Comparison of ENCODE assay signal across 1 cellular context in genomic region chr3:187702507-187703033, GRCh38.
TF ChIP-seq lines count a peak whose summit lies in the region.

RTP2 (minus strand) TSS chr3:187702557; CDS start chr3:187702128, 429 bp downstream.

TF ChIP-seq in SK-N-SH, 30 proteins besides CTCF, POLR2A, EP300 and RAD21 (continued from another document):
- no peak for TF ChIP-seq IRF3 (IDR thresholded peaks at IDR 0.05; ENCODE audit: low read depth, low read length)
- TF ChIP-seq MAX (IDR thresholded peaks at IDR 0.05; ENCODE audit: low read depth): no peak
